ENCODE assay signal across 11 cellular contexts in genomic region chr6:43951756-43952675, GRCh38.
DNase-seq lines count a peak whose midpoint lies in the region; ATAC-seq and TF ChIP-seq lines count a peak whose summit lies in the region.
"Had no signal": no experiment of that assay in that cellular context is flagged by ENCODE, and none has a peak within 500 bp of the region (broad histone marks: within the 10 kb centered on the region; RNA-seq: fewer than 3 reads in every experiment).

No MANE protein-coding gene starts in this region.

- no peaks in the 10 kb centered on the region for H3K36me3 ChIP-seq in thyroid gland
- H3K36me3 ChIP-seq: thoracic aorta had no signal

- no peaks in the 10 kb centered on the region for H3K9me3 ChIP-seq in thyroid gland
- H3K9me3 ChIP-seq: thoracic aorta had no signal

- H3K27me3 Mint-ChIP-seq in activated CD8-positive, alpha-beta T cell treated with anti-CD3 and anti-CD28 coated beads for 36 hours, result peaks cover 7% of the 10 kb centered on the region
- peaks cover 8% of the 10 kb centered on the region for H3K27me3 Mint-ChIP-seq in activated CD8-positive, alpha-beta T cell treated with anti-CD3 and anti-CD28 coated beads, Interleukin-2, amount 10 ng/mL, durations not matched to agents 7 days and 5 days (ENCODE audit: low read depth)

- DNase-seq in activated CD8-positive, alpha-beta T cell treated with anti-CD3 and anti-CD28 coated beads for 36 hours, result no peak
- DNase-seq in activated CD8-positive, alpha-beta T cell treated with anti-CD3 and anti-CD28 coated beads, Interleukin-2, amount 10 ng/mL, durations not matched to agents 7 days and 5 days, result no peak
- DNase-seq in SK-N-DZ (ENCODE audit: low spot score), result peak; percentile 44
- no peak for DNase-seq in foreskin keratinocyte
- DNase-seq in thyroid gland, result no peak
- no peak for DNase-seq in activated gamma-delta T cell treated with Interleukin-2 at 50 U/mL for 16 hours
- DNase-seq in NCI-H82 treated with DMSO at 0.1 percent for 48 hours (lab: John Stamatoyannopoulos, UW; ENCODE audit: unreplicated experiment), result no peak
- no peak for DNase-seq in SHP77 (lab: John Stamatoyannopoulos, UW)

- H3K27me3 ChIP-seq in foreskin keratinocyte (no peaks in the 10 kb centered on the region), thyroid gland (no peaks in the 10 kb centered on the region)

- H3K27ac Mint-ChIP-seq in activated CD8-positive, alpha-beta T cell treated with anti-CD3 and anti-CD28 coated beads for 36 hours, result no peak overlapping the region
- H3K27ac Mint-ChIP-seq in activated CD8-positive, alpha-beta T cell treated with anti-CD3 and anti-CD28 coated beads, Interleukin-2, amount 10 ng/mL, durations not matched to agents 7 days and 5 days, result no peak overlapping the region
- H3K27ac Mint-ChIP-seq: activated naive CD4-positive, alpha-beta T cell treated with anti-CD3 and anti-CD28 coated beads, Interleukin-2, amount 50 U/mL, for 72 hours had no signal

- H3K4me1 ChIP-seq in foreskin keratinocyte (no peaks in the 10 kb centered on the region), thyroid gland (peaks cover 5 to 32% of the 10 kb centered on the region in 2 donors)

- H3K4me1 Mint-ChIP-seq in activated CD8-positive, alpha-beta T cell treated with anti-CD3 and anti-CD28 coated beads for 36 hours (ENCODE audit: low read depth), result no peaks in the 10 kb centered on the region
- H3K4me1 Mint-ChIP-seq in activated CD8-positive, alpha-beta T cell treated with anti-CD3 and anti-CD28 coated beads, Interleukin-2, amount 10 ng/mL, durations not matched to agents 7 days and 5 days (ENCODE audit: low read depth), result no peaks in the 10 kb centered on the region
- H3K4me1 Mint-ChIP-seq: T-cell had no signal

- CTCF ChIA-PET in activated CD8-positive, alpha-beta T cell treated with anti-CD3 and anti-CD28 coated beads for 36 hours (lab: Charles Lee), result interaction anchor here (1.0 to 1.6 kb wide), 2 partner anchors 21 to 39 kb away, joined by 3 read pairs; no protein-coding TSS in a partner anchor
- CTCF ChIA-PET in activated CD8-positive, alpha-beta T cell treated with anti-CD3 and anti-CD28 coated beads, Interleukin-2, amount 10 ng/mL, durations not matched to agents 7 days and 5 days (lab: Charles Lee), result interaction anchor here (0.9 to 1.5 kb wide), 4 partner anchors 26 to 123 kb away, joined by 3 to 4 read pairs (median 4); no protein-coding TSS in a partner anchor

- peaks cover 4% of the 10 kb centered on the region for H3K9me3 Mint-ChIP-seq in activated CD8-positive, alpha-beta T cell treated with anti-CD3 and anti-CD28 coated beads for 36 hours
- peaks cover 7% of the 10 kb centered on the region for H3K9me3 Mint-ChIP-seq in activated CD8-positive, alpha-beta T cell treated with anti-CD3 and anti-CD28 coated beads, Interleukin-2, amount 10 ng/mL, durations not matched to agents 7 days and 5 days (ENCODE audit: insufficient read depth)

- peak; percentile 50 for ATAC-seq in activated CD8-positive, alpha-beta T cell treated with anti-CD3 and anti-CD28 coated beads for 36 hours
- ATAC-seq in activated CD8-positive, alpha-beta T cell treated with anti-CD3 and anti-CD28 coated beads, Interleukin-2, amount 10 ng/mL, durations not matched to agents 7 days and 5 days, result no peak
- peak; percentile 31 for ATAC-seq in foreskin keratinocyte
- ATAC-seq: T-cell had no signal

- no peak for TF ChIP-seq POLR2A in thyroid gland (IDR thresholded peaks at IDR 0.05)

- H3K4me3 Mint-ChIP-seq in activated CD8-positive, alpha-beta T cell treated with anti-CD3 and anti-CD28 coated beads for 36 hours, result no peak overlapping the region
- H3K4me3 Mint-ChIP-seq in activated CD8-positive, alpha-beta T cell treated with anti-CD3 and anti-CD28 coated beads, Interleukin-2, amount 10 ng/mL, durations not matched to agents 7 days and 5 days, result no peak overlapping the region
- H3K4me3 Mint-ChIP-seq: T-cell had no signal

- POLR2A ChIA-PET in activated CD8-positive, alpha-beta T cell treated with anti-CD3 and anti-CD28 coated beads for 36 hours (lab: Charles Lee), result no interaction called here
- POLR2A ChIA-PET in activated CD8-positive, alpha-beta T cell treated with anti-CD3 and anti-CD28 coated beads, Interleukin-2, amount 10 ng/mL, durations not matched to agents 7 days and 5 days (lab: Charles Lee), result no interaction called here

- peaks cover 2% of the 10 kb centered on the region for H3K36me3 Mint-ChIP-seq in activated CD8-positive, alpha-beta T cell treated with anti-CD3 and anti-CD28 coated beads for 36 hours (ENCODE audit: low read depth)
- no peaks in the 10 kb centered on the region for H3K36me3 Mint-ChIP-seq in activated CD8-positive, alpha-beta T cell treated with anti-CD3 and anti-CD28 coated beads, Interleukin-2, amount 10 ng/mL, durations not matched to agents 7 days and 5 days (ENCODE audit: low read depth)

- intact Hi-C loops in activated CD8-positive, alpha-beta T cell treated with anti-CD3 and anti-CD28 coated beads for 36 hours (cut with micrococcal nuclease), result no loop called here
- intact Hi-C loops in thyroid gland (cut with DNase I), result loop anchor here (2.0 to 10.0 kb wide), 2 partner anchors 183 to 287 kb away; no protein-coding TSS in a partner anchor

- H3K27ac ChIP-seq in foreskin keratinocyte, result no peak overlapping the region
- H3K27ac ChIP-seq in thyroid gland, result peak overlapping the region in 2 of 3 donors; percentile 43 to 45
- H3K27ac ChIP-seq: thoracic aorta had no signal

- 94% methylated on average over 7 to 8 of the region's 8 CpGs for WGBS in thyroid gland, 2 donors

- TF ChIP-seq CTCF in activated CD8-positive, alpha-beta T cell treated with anti-CD3 and anti-CD28 coated beads for 36 hours (IDR thresholded peaks at IDR 0.05), result no peak
- TF ChIP-seq CTCF in foreskin keratinocyte (conservative IDR thresholded peaks at IDR 0.05) (no peak), thyroid gland (IDR thresholded peaks at IDR 0.05) (no peak)

- no peak overlapping the region for H3K4me3 ChIP-seq in thyroid gland (replicated peaks in 1 of 3)
- H3K4me3 ChIP-seq: thoracic aorta had no signal
